12 cellular contexts compared by ENCODE assay signal in the genomic region with DNA sequence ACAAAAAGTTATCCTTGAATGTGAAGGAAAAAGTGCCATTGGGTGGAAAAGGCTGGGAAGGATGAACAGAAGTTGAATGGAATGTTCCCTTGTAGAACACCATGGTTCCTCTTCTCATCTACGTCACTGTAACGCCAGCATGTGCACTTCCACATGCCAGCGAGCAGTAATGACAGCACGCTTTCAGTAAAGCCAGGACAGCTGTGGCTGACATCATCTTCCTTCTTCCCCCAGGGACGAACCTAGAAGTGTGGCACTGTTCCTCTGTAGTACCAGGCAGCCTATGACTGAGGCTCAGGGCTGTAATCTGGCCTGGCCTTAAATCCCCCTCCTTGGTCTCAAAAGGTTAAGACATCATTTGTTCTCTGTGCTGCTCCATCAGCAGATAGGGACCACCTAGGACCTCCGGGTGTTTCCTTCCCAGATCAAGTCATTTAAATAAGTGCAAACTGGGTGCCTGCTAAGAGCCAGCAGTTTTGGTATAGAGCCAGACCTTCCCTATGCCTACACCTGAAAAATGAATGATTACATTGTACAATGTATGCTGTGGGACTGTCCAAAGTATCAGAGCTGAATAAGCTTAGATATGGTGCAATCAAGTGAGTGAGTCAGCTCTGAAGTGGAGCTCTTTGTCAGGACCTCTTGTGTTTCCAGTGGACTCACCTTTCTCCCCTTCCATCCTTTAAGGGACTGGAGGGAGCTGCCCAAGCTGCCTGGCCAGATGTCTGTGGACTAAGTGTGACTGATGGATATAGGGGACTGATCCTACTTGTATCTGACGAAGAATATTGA. TPM values are rescaled to one million over a fixed set of nuclear protein-coding genes. Genes with fewer than 3 reads are reported as not detected.
A peak's percentile ranks its signal among the peaks of the same experiment; 100 is the strongest.
DNase-seq lines count a peak whose midpoint lies in the region; TF ChIP-seq lines count a peak whose summit lies in the region.
"Had no signal": no experiment of that assay in that cellular context is flagged by ENCODE, and none has a peak within 500 bp of the region (broad histone marks: within the 10 kb centered on the region; RNA-seq: fewer than 3 reads in every experiment).

No MANE protein-coding gene starts in this region.

- H3K27me3 ChIP-seq in GM23248 (replicated peaks; ENCODE audit: insufficient read depth): 0 out of 2 replicates have a peak, but pooled peaks cover 15% of the 10 kb centered on the region
- H3K27me3 ChIP-seq: right lobe of liver had no signal

- H3K9me2 ChIP-seq in GM23248 (ENCODE audit: insufficient read depth): no peaks in the 10 kb centered on the region

- H3K4me3 ChIP-seq in GM23248: no peak overlapping the region
- no peak overlapping the region for H3K4me3 ChIP-seq in cardiac fibroblast (replicated peaks in 1 of 2; ENCODE audit: low read depth in 2 of 2, low read length in 2 of 2)
- H3K4me3 ChIP-seq: right lobe of liver had no signal

- no peaks in the 10 kb centered on the region for H3K9me3 ChIP-seq in GM23248 (ENCODE audit: low read depth)
- H3K9me3 ChIP-seq: right lobe of liver had no signal

- no peaks in the 10 kb centered on the region for H4K20me1 ChIP-seq in GM23248 (ENCODE audit: insufficient read depth)

- H3K4me2 ChIP-seq in GM23248 (ENCODE audit: unreplicated experiment): no peak overlapping the region

- no peak overlapping the region for H2AFZ ChIP-seq in GM23248

- no peak overlapping the region for H3K9ac ChIP-seq in GM23248

- WGBS in GM23248 (ENCODE audit: low coverage in 1 of 2, low lambda C conversion rate in 2 of 2, missing lambda C conversion rate in 2 of 2), 2 experiments: 51 to 55% methylated on average over 7 of the region's 7 CpGs

- H3K27ac ChIP-seq in GM23248: no peak overlapping the region
- H3K27ac ChIP-seq: right lobe of liver had no signal

- H3K4me1 ChIP-seq in GM23248 (ENCODE audit: insufficient read depth): no peaks in the 10 kb centered on the region
- H3K4me1 ChIP-seq: right lobe of liver had no signal

- no peaks in the 10 kb centered on the region for H3K36me3 ChIP-seq in GM23248 (ENCODE audit: low read depth)
- H3K36me3 ChIP-seq: right lobe of liver had no signal

- no peaks in the 10 kb centered on the region for H3F3A ChIP-seq in GM23248 (ENCODE audit: insufficient read depth)

- DNase-seq in GM23248 (peak; percentile 57), NCI-H226 (peak; percentile 72), cardiac fibroblast (ENCODE audit: low read depth in 2 of 2) (peak; percentile 7 to 55), renal cortical epithelial cell (ENCODE audit: low read depth) (peak; percentile 54), NCI-H1694 treated with DMSO at 0.1 percent for 48 hours (lab: John Stamatoyannopoulos, UW) (no peak), NCI-H526 treated with DMSO at 0.1 percent for 48 hours (lab: John Stamatoyannopoulos, UW) (no peak), NCI-H1436 (lab: John Stamatoyannopoulos, UW) (no peak)
- no peak for DNase-seq in activated CD8-positive, alpha-beta memory T cell treated with anti-CD3 and anti-CD28 coated beads, Interleukin-2, amount 50 U/mL, for 4 hours
- DNase-seq: DMS79; effector CD8-positive, alpha-beta T cell; NCI-H446; right lobe of liver had no signal

- H3K79me2 ChIP-seq in GM23248 (ENCODE audit: insufficient read depth): no peaks in the 10 kb centered on the region

- in situ Hi-C loops in GM23248 (cut with MboI): loop anchor here (25.0 kb wide), 1 partner anchor 338 kb away; no protein-coding TSS in a partner anchor

- no peak for TF ChIP-seq CTCF in cardiac fibroblast (IDR thresholded peaks at IDR 0.05; ENCODE audit: low read depth, low read length)

RNA-seq across cellular contexts. Expression of gene SRPRB, which starts 5.6 kb away (rescaled TPM):
- 82.5 and 110 TPM in 2 replicates for total RNA-seq in GM23248 (2014; rRNA removed; shearing (Covaris generic))
- polyA plus RNA-seq in GM23248 (2016; fragmentation: Nextera tagmentation; extraction: Ambion mirVana): 99.4 and 102 TPM in 2 replicates
- total RNA-seq in renal cortical epithelial cell: 64.7 and 120 TPM in 2 replicates

RNA-seq across cellular contexts. Expression of gene TF, which starts 53.8 kb away (rescaled TPM):
- total RNA-seq in GM23248 (2014; rRNA removed; shearing (Covaris generic)): under 0.01 TPM in 1 of 2 replicates, not detected in the other
- polyA plus RNA-seq in GM23248 (2016; fragmentation: Nextera tagmentation; extraction: Ambion mirVana): 0.05 TPM in 1 of 2 replicates, not detected in the other
- total RNA-seq in renal cortical epithelial cell: under 0.01 TPM in 1 of 2 replicates, not detected in the other

Comparison
In these comparisons a context has a peak if more than half of its experiments do, and no peak if none do; other contexts are left out.
1. DNase-seq: peak in GM23248 (single experiment), NCI-H226 (single experiment), cardiac fibroblast (2 of 2) and renal cortical epithelial cell (single experiment); none in NCI-H1694 treated with DMSO at 0.1 percent for 48 hours (single experiment), activated CD8-positive, alpha-beta memory T cell treated with anti-CD3 and anti-CD28 coated beads, Interleukin-2, amount 50 U/mL, for 4 hours (single experiment), NCI-H526 treated with DMSO at 0.1 percent for 48 hours (single experiment) and NCI-H1436 (single experiment).